ENCODE assay signal across 32 cellular contexts in genomic region chr19:10468133-10468532, GRCh38. TPM values are rescaled to one million over a fixed set of nuclear protein-coding genes. Genes with fewer than 3 reads are reported as not detected.
"Had no signal": no experiment of that assay in that cellular context is flagged by ENCODE, and none has a peak within 500 bp of the region (broad histone marks: within the 10 kb centered on the region; RNA-seq: fewer than 3 reads in every experiment).

No MANE protein-coding gene starts in this region.

- H3K4me1 ChIP-seq: colonic mucosa had no signal

- H3K9me3 ChIP-seq: colonic mucosa had no signal

- DNase-seq: activated B cell treated with CpG ODN at 0.5 μM for 24 hours; activated CD4-positive, alpha-beta memory T cell treated with anti-CD3 and anti-CD28 coated beads for 36 hours; activated CD4-positive, alpha-beta T cell treated with anti-CD3 and anti-CD28 coated beads for 4 hours; activated CD4-positive, alpha-beta T cell treated with anti-CD3 and anti-CD28 coated beads, Interleukin-2, amount 50 U/mL, for 1 hour; activated CD4-positive, CD25-positive, alpha-beta regulatory T cell treated with anti-CD3 and anti-CD28 coated beads, Interleukin-2, amount 50 U/mL, for 72 hours; activated CD8-positive, alpha-beta memory T cell treated with anti-CD3 and anti-CD28 coated beads, Interleukin-2, amount 50 U/mL, for 4 hours; activated effector memory CD4-positive, alpha-beta T cell treated with Interleukin-2 at 50 U/mL for 16 hours; activated naive CD4-positive, alpha-beta T cell; activated naive CD4-positive, alpha-beta T cell treated with anti-CD3 and anti-CD28 coated beads, Interleukin-2, amount 50 U/mL, for 16 hours; activated naive CD8-positive, alpha-beta T cell treated with anti-CD3 and anti-CD28 coated beads for 36 hours; activated T-cell treated with anti-CD3 and anti-CD28 coated beads for 4 hours; activated T-cell treated with anti-CD3 and anti-CD28 coated beads, Interleukin-2, amount 50 U/mL, for 4 hours; amniotic stem cell; aorta; brain microvascular endothelial cell; central memory CD4-positive, alpha-beta T cell; colonic mucosa; MM.1S; MV-4-11; NCI-H1092; NCI-H1436 treated with DMSO at 0.1 percent for 48 hours; NCI-H1694 treated with DMSO at 0.1 percent for 48 hours; NCI-H2029; NCI-H345; NCI-H524 treated with DMSO at 0.1 percent for 48 hours; SIG-M5; T1000 had no signal

- H3K36me3 ChIP-seq: colonic mucosa had no signal

- H3K27me3 ChIP-seq: brain microvascular endothelial cell, colonic mucosa had no signal

- H3K27ac ChIP-seq: brain microvascular endothelial cell, colonic mucosa had no signal

- ATAC-seq: activated T-cell treated with anti-CD3 and anti-CD28 coated beads, Interleukin-2, amount 50 U/mL, for 4 hours; Panc1 had no signal

- H3K4me3 ChIP-seq: colonic mucosa had no signal

RNA-seq across cellular contexts. Expression of gene S1PR5, which starts 49.1 kb away (rescaled TPM):
- total RNA-seq: activated B cell treated with CpG ODN at 0.5 μM for 24 hours; activated naive CD8-positive, alpha-beta T cell treated with anti-CD3 and anti-CD28 coated beads for 36 hours; colonic mucosa; LHCN-M2; RPMI7951; T-helper 1 cell treated with Interleukin-12 subunit alpha and Interleukin-12 subunit beta and Interleukin-4 antibody, amounts not matched to agents 30 ng/mL and 1 ng/mL, for 36 hours; T-helper 2 cell treated with Interferon-gamma antibody and Interleukin-4, amounts not matched to agents 100 ng/mL and 5 ng/mL, for 36 hours had no signal
